In genomic region chr11:119335091-119335654, GRCh38 we compare ENCODE assay signal across 1 cellular context.
TF ChIP-seq lines count a peak whose summit lies in the region.

No MANE protein-coding gene starts in this region.

TF ChIP-seq in endothelial cell of umbilical vein, 7 proteins besides CTCF, POLR2A, EP300 and RAD21:
- no peak for TF ChIP-seq EZH2 (IDR thresholded peaks at IDR 0.05; ENCODE audit: borderline replicate concordance, low read depth, low read length, severe bottlenecking)
- TF ChIP-seq GATA2 (IDR thresholded peaks at IDR 0.05; ENCODE audit: insufficient read depth, insufficient read length, low read depth, low read length) = no peak
- TF ChIP-seq MYC (IDR thresholded peaks at IDR 0.05; ENCODE audit: low read depth, low read length) = no peak
- no peak for TF ChIP-seq JUN (IDR thresholded peaks at IDR 0.05; ENCODE audit: borderline replicate concordance, insufficient read depth, insufficient read length, low read depth)
- no peak for TF ChIP-seq POLR2AphosphoS5 (IDR thresholded peaks at IDR 0.05; ENCODE audit: insufficient read depth, low read depth, low read length)
